Comparison of ENCODE assay signal across 5 cellular contexts in genomic region chr16:7505495-7505894, GRCh38.
"Had no signal": no experiment of that assay in that cellular context is flagged by ENCODE, and none has a peak within 500 bp of the region (broad histone marks: within the 10 kb centered on the region; RNA-seq: fewer than 3 reads in every experiment).

No MANE protein-coding gene starts in this region.

- DNase-seq: GM23248, GOT3, H7, HFFc6 had no signal

- H3K27ac ChIP-seq: GM23248, HL-60 had no signal
